In the genomic region with DNA sequence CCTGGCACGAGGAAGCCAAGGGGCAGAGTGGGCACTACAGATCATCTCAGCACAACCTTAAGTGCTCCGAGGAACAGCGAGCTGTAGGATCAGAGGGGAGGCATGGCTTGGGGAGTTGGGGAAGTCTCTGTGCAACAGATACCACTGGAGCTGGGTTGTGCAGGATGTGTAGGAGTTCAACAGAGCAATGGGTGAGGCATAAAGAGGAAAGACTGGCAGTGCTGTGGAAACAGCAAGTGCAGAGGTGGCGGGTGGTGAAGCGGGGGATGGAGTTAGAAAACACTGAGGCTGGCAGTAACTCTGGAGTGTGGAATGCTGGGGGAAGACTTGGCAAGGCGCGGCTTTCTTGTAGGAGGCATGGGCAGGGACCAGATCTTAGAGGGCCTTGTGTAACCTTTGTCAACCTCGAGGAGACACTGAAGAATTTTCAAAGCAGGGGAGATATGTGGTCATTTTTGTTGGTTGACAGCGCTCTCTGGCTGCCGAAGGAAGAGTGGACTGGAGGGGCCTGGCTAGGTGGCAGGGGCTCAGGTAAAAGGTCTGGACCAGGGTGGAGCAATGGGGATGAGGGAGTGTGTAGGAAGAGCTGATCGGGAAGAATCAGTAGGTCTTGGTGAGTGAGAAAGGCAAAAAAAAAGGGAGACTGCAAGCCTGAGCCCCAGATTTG, we compare ENCODE assay signal across 2 cellular contexts.
TF ChIP-seq lines count a peak whose summit lies in the region.

No MANE protein-coding gene starts in this region.

TF ChIP-seq in WTC11, 78 proteins besides CTCF, POLR2A, EP300 and RAD21:
- TF ChIP-seq, protein P1, sequence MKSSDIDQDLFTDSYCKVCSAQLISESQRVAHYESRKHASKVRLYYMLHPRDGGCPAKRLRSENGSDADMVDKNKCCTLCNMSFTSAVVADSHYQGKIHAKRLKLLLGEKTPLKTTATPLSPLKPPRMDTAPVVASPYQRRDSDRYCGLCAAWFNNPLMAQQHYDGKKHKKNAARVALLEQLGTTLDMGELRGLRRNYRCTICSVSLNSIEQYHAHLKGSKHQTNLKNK (CRISPR knock-in tag; IDR thresholded peaks at IDR 0.05): no peak
- TF ChIP-seq TCF7 (CRISPR knock-in tag; IDR thresholded peaks at IDR 0.05; ENCODE audit: low read depth) (no peak), TP53 (CRISPR knock-in tag; IDR thresholded peaks at IDR 0.05) (no peak), ZNF138 (CRISPR knock-in tag; conservative IDR thresholded peaks at IDR 0.05) (no peak)
- TF ChIP-seq, protein P2, sequence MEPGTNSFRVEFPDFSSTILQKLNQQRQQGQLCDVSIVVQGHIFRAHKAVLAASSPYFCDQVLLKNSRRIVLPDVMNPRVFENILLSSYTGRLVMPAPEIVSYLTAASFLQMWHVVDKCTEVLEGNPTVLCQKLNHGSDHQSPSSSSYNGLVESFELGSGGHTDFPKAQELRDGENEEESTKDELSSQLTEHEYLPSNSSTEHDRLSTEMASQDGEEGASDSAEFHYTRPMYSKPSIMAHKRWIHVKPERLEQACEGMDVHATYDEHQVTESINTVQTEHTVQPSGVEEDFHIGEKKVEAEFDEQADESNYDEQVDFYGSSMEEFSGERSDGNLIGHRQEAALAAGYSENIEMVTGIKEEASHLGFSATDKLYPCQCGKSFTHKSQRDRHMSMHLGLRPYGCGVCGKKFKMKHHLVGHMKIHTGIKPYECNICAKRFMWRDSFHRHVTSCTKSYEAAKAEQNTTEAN (CRISPR knock-in tag; IDR thresholded peaks at IDR 0.05): no peak

TF ChIP-seq in H1, 55 proteins besides CTCF, POLR2A, EP300 and RAD21:
- TF ChIP-seq GTF2F1 (IDR thresholded peaks at IDR 0.05; ENCODE audit: borderline replicate concordance, low read depth, low read length): no peak
- TF ChIP-seq, protein P3, sequence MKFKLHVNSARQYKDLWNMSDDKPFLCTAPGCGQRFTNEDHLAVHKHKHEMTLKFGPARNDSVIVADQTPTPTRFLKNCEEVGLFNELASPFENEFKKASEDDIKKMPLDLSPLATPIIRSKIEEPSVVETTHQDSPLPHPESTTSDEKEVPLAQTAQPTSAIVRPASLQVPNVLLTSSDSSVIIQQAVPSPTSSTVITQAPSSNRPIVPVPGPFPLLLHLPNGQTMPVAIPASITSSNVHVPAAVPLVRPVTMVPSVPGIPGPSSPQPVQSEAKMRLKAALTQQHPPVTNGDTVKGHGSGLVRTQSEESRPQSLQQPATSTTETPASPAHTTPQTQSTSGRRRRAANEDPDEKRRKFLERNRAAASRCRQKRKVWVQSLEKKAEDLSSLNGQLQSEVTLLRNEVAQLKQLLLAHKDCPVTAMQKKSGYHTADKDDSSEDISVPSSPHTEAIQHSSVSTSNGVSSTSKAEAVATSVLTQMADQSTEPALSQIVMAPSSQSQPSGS (IDR thresholded peaks at IDR 0.05; ENCODE audit: low read length): no peak
- no peak for TF ChIP-seq CREB1 (IDR thresholded peaks at IDR 0.05)
- TF ChIP-seq NRF1 (IDR thresholded peaks at IDR 0.05; ENCODE audit: low read depth, low read length): no peak
- TF ChIP-seq CHD2 (IDR thresholded peaks at IDR 0.05; ENCODE audit: low read length): no peak
- TF ChIP-seq MAFK (IDR thresholded peaks at IDR 0.05; ENCODE audit: low read depth, low read length): no peak
- TF ChIP-seq SP2 (IDR thresholded peaks at IDR 0.05; ENCODE audit: low read length): no peak
- TF ChIP-seq KDM5A (IDR thresholded peaks at IDR 0.05; ENCODE audit: low read length): no peak
- no peak for TF ChIP-seq HDAC6 (IDR thresholded peaks at IDR 0.05; ENCODE audit: low read depth, low read length)
- TF ChIP-seq NANOG (IDR thresholded peaks at IDR 0.05; ENCODE audit: insufficient read depth, low read depth, low read length, poor library complexity, severe bottlenecking): no peak
- TF ChIP-seq, protein P4, sequence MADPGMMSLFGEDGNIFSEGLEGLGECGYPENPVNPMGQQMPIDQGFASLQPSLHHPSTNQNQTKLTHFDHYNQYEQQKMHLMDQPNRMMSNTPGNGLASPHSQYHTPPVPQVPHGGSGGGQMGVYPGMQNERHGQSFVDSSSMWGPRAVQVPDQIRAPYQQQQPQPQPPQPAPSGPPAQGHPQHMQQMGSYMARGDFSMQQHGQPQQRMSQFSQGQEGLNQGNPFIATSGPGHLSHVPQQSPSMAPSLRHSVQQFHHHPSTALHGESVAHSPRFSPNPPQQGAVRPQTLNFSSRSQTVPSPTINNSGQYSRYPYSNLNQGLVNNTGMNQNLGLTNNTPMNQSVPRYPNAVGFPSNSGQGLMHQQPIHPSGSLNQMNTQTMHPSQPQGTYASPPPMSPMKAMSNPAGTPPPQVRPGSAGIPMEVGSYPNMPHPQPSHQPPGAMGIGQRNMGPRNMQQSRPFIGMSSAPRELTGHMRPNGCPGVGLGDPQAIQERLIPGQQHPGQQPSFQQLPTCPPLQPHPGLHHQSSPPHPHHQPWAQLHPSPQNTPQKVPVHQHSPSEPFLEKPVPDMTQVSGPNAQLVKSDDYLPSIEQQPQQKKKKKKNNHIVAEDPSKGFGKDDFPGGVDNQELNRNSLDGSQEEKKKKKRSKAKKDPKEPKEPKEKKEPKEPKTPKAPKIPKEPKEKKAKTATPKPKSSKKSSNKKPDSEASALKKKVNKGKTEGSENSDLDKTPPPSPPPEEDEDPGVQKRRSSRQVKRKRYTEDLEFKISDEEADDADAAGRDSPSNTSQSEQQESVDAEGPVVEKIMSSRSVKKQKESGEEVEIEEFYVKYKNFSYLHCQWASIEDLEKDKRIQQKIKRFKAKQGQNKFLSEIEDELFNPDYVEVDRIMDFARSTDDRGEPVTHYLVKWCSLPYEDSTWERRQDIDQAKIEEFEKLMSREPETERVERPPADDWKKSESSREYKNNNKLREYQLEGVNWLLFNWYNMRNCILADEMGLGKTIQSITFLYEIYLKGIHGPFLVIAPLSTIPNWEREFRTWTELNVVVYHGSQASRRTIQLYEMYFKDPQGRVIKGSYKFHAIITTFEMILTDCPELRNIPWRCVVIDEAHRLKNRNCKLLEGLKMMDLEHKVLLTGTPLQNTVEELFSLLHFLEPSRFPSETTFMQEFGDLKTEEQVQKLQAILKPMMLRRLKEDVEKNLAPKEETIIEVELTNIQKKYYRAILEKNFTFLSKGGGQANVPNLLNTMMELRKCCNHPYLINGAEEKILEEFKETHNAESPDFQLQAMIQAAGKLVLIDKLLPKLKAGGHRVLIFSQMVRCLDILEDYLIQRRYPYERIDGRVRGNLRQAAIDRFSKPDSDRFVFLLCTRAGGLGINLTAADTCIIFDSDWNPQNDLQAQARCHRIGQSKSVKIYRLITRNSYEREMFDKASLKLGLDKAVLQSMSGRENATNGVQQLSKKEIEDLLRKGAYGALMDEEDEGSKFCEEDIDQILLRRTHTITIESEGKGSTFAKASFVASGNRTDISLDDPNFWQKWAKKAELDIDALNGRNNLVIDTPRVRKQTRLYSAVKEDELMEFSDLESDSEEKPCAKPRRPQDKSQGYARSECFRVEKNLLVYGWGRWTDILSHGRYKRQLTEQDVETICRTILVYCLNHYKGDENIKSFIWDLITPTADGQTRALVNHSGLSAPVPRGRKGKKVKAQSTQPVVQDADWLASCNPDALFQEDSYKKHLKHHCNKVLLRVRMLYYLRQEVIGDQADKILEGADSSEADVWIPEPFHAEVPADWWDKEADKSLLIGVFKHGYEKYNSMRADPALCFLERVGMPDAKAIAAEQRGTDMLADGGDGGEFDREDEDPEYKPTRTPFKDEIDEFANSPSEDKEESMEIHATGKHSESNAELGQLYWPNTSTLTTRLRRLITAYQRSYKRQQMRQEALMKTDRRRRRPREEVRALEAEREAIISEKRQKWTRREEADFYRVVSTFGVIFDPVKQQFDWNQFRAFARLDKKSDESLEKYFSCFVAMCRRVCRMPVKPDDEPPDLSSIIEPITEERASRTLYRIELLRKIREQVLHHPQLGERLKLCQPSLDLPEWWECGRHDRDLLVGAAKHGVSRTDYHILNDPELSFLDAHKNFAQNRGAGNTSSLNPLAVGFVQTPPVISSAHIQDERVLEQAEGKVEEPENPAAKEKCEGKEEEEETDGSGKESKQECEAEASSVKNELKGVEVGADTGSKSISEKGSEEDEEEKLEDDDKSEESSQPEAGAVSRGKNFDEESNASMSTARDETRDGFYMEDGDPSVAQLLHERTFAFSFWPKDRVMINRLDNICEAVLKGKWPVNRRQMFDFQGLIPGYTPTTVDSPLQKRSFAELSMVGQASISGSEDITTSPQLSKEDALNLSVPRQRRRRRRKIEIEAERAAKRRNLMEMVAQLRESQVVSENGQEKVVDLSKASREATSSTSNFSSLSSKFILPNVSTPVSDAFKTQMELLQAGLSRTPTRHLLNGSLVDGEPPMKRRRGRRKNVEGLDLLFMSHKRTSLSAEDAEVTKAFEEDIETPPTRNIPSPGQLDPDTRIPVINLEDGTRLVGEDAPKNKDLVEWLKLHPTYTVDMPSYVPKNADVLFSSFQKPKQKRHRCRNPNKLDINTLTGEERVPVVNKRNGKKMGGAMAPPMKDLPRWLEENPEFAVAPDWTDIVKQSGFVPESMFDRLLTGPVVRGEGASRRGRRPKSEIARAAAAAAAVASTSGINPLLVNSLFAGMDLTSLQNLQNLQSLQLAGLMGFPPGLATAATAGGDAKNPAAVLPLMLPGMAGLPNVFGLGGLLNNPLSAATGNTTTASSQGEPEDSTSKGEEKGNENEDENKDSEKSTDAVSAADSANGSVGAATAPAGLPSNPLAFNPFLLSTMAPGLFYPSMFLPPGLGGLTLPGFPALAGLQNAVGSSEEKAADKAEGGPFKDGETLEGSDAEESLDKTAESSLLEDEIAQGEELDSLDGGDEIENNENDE (IDR thresholded peaks at IDR 0.05; ENCODE audit: insufficient replicate concordance, low read length): no peak
- no peak for TF ChIP-seq SAP30 (IDR thresholded peaks at IDR 0.05; ENCODE audit: insufficient read depth, insufficient replicate concordance, low read length)
- no peak for TF ChIP-seq POLR2AphosphoS5 (IDR thresholded peaks at IDR 0.05; ENCODE audit: low read depth, low read length)
- TF ChIP-seq, protein P5, sequence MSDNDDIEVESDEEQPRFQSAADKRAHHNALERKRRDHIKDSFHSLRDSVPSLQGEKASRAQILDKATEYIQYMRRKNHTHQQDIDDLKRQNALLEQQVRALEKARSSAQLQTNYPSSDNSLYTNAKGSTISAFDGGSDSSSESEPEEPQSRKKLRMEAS (IDR thresholded peaks at IDR 0.05): no peak
- TF ChIP-seq SP4 (IDR thresholded peaks at IDR 0.05; ENCODE audit: low read length): no peak
- no peak for TF ChIP-seq EZH2 (IDR thresholded peaks at IDR 0.05; ENCODE audit: low read depth, low read length, severe bottlenecking)
- TF ChIP-seq, protein P6, sequence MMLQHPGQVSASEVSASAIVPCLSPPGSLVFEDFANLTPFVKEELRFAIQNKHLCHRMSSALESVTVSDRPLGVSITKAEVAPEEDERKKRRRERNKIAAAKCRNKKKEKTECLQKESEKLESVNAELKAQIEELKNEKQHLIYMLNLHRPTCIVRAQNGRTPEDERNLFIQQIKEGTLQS (IDR thresholded peaks at IDR 0.05; ENCODE audit: insufficient read depth, low read depth, low read length): no peak
- TF ChIP-seq, protein P7, sequence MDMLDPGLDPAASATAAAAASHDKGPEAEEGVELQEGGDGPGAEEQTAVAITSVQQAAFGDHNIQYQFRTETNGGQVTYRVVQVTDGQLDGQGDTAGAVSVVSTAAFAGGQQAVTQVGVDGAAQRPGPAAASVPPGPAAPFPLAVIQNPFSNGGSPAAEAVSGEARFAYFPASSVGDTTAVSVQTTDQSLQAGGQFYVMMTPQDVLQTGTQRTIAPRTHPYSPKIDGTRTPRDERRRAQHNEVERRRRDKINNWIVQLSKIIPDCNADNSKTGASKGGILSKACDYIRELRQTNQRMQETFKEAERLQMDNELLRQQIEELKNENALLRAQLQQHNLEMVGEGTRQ (IDR thresholded peaks at IDR 0.05; ENCODE audit: low read length): no peak
